ENCODE assay signal across 1 cellular context in the genomic region with DNA sequence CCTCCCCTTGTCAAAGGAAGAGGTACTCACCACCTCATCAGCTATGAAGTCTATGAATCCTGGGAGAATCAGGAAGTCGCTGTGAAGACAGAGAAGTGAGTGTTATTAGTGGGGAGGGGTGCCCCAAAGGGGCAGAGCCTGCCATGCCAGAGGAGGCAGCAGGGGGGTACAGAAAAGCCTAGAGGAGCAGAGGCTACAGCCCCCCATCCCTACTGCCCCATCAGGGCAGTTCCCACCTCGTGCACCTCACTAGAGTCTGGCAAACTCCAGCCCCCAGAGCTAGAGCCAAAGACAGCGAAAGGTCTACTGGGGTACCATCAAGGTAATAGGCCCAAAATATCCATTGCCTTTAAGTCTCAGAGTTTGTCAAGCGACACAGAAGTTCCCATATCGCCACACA.
TF ChIP-seq lines count a peak whose summit lies in the region.

No MANE protein-coding gene starts in this region.

TF ChIP-seq in H1, 55 proteins besides CTCF, POLR2A, EP300 and RAD21:
- TF ChIP-seq, protein P1, sequence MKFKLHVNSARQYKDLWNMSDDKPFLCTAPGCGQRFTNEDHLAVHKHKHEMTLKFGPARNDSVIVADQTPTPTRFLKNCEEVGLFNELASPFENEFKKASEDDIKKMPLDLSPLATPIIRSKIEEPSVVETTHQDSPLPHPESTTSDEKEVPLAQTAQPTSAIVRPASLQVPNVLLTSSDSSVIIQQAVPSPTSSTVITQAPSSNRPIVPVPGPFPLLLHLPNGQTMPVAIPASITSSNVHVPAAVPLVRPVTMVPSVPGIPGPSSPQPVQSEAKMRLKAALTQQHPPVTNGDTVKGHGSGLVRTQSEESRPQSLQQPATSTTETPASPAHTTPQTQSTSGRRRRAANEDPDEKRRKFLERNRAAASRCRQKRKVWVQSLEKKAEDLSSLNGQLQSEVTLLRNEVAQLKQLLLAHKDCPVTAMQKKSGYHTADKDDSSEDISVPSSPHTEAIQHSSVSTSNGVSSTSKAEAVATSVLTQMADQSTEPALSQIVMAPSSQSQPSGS (IDR thresholded peaks at IDR 0.05; ENCODE audit: low read length), result no peak
- TF ChIP-seq, protein P2, sequence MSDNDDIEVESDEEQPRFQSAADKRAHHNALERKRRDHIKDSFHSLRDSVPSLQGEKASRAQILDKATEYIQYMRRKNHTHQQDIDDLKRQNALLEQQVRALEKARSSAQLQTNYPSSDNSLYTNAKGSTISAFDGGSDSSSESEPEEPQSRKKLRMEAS (IDR thresholded peaks at IDR 0.05), result no peak
- no peak for TF ChIP-seq RBBP5 (IDR thresholded peaks at IDR 0.05; ENCODE audit: borderline replicate concordance, low read depth, low read length)
- no peak for TF ChIP-seq KDM4A (IDR thresholded peaks at IDR 0.05; ENCODE audit: low read depth, low read length, severe bottlenecking)
- TF ChIP-seq POU5F1 (IDR thresholded peaks at IDR 0.05; ENCODE audit: low read depth, low read length), result no peak
- TF ChIP-seq CTBP2 (IDR thresholded peaks at IDR 0.05; ENCODE audit: borderline replicate concordance, insufficient read depth, insufficient read length, low read length), result no peak
- TF ChIP-seq TEAD4 (IDR thresholded peaks at IDR 0.05; ENCODE audit: low read depth, low read length), result no peak
- no peak for TF ChIP-seq SUZ12 (IDR thresholded peaks at IDR 0.05; ENCODE audit: low read length)
- TF ChIP-seq CREB1 (IDR thresholded peaks at IDR 0.05), result no peak
- no peak for TF ChIP-seq CBX5 (IDR thresholded peaks at IDR 0.05; ENCODE audit: low read depth, low read length)
- TF ChIP-seq RNF2 (IDR thresholded peaks at IDR 0.05; ENCODE audit: borderline replicate concordance, low read depth, low read length, missing control alignments, poor library complexity, severe bottlenecking), result no peak
- TF ChIP-seq YY1 (IDR thresholded peaks at IDR 0.05; ENCODE audit: low read depth, low read length), result no peak
- TF ChIP-seq SRF (IDR thresholded peaks at IDR 0.05; ENCODE audit: low read depth, low read length), result no peak
